Comparison of ENCODE assay signal across 35 cellular contexts in genomic region chr1:6023346-6023745, GRCh38.
"Had no signal": no experiment of that assay in that cellular context is flagged by ENCODE, and none has a peak within 500 bp of the region (broad histone marks: within the 10 kb centered on the region; RNA-seq: fewer than 3 reads in every experiment).

No MANE protein-coding gene starts in this region.

- H3K4me3 ChIP-seq: adrenal gland, ascending aorta, cardiac muscle cell had no signal

- H3K27me3 Mint-ChIP-seq: activated B cell treated with CpG ODN at 0.5 μM for 24 hours; activated CD4-positive, alpha-beta memory T cell treated with anti-CD3 and anti-CD28 coated beads for 36 hours; activated CD4-positive, alpha-beta T cell treated with anti-CD3 and anti-CD28 coated beads, Interleukin-2, amount 10 ng/mL, durations not matched to agents 24 days and 14 days; activated CD8-positive, alpha-beta T cell treated with anti-CD3 and anti-CD28 coated beads for 36 hours; activated naive CD8-positive, alpha-beta T cell treated with anti-CD3 and anti-CD28 coated beads for 36 hours; activated T-helper 17 cell treated with anti-CD3 and anti-CD28 coated beads, Interleukin-2, amount 50 U/mL, for 72 hours; brain; central memory CD8-positive, alpha-beta T cell had no signal

- H3K27ac Mint-ChIP-seq: activated B cell treated with CpG ODN at 0.5 μM for 24 hours; activated CD4-positive, alpha-beta memory T cell treated with anti-CD3 and anti-CD28 coated beads for 36 hours; activated CD4-positive, alpha-beta T cell treated with anti-CD3 and anti-CD28 coated beads, Interleukin-2, amount 10 ng/mL, durations not matched to agents 24 days and 14 days; activated CD8-positive, alpha-beta T cell treated with anti-CD3 and anti-CD28 coated beads for 36 hours; activated naive CD4-positive, alpha-beta T cell treated with anti-CD3 and anti-CD28 coated beads for 36 hours; activated naive CD8-positive, alpha-beta T cell treated with anti-CD3 and anti-CD28 coated beads for 36 hours; activated T-cell treated with anti-CD3 and anti-CD28 coated beads, Interleukin-2, amount 50 U/mL, for 72 hours; activated T-helper 1 cell treated with anti-CD3 and anti-CD28 coated beads, Interleukin-12 subunit alpha, Interleukin-12 subunit beta, Interleukin-2, Interleukin-4 antibody, amounts not matched to agents 30 ng/mL and 10 ng/mL and 1 ng/mL, durations not matched to agents 14 hours and 24 hours and 36 hours; activated T-helper 17 cell treated with anti-CD3 and anti-CD28 coated beads, Interleukin-2, amount 50 U/mL, for 72 hours; brain; T-helper 2 cell treated with Interferon-gamma antibody and Interleukin-4, amounts not matched to agents 5 μg/mL and 100 μg/mL, for 36 hours had no signal

- H3K4me1 ChIP-seq: adrenal gland, ascending aorta had no signal

- H3K4me3 Mint-ChIP-seq: activated B cell treated with CpG ODN at 0.5 μM for 24 hours; activated CD4-positive, alpha-beta memory T cell treated with anti-CD3 and anti-CD28 coated beads for 36 hours; activated CD4-positive, alpha-beta T cell treated with anti-CD3 and anti-CD28 coated beads, Interleukin-2, amount 10 ng/mL, durations not matched to agents 24 days and 14 days; activated CD8-positive, alpha-beta T cell treated with anti-CD3 and anti-CD28 coated beads for 36 hours; activated naive CD4-positive, alpha-beta T cell treated with anti-CD3 and anti-CD28 coated beads for 36 hours; activated naive CD8-positive, alpha-beta T cell treated with anti-CD3 and anti-CD28 coated beads for 36 hours; activated T-cell treated with anti-CD3 and anti-CD28 coated beads, Interleukin-2, amount 50 U/mL, for 4 hours; activated T-cell treated with anti-CD3 and anti-CD28 coated beads, Interleukin-2, amount 50 U/mL, for 72 hours; activated T-helper 1 cell treated with anti-CD3 and anti-CD28 coated beads, Interleukin-12 subunit alpha, Interleukin-12 subunit beta, Interleukin-2, Interleukin-4 antibody, amounts not matched to agents 30 ng/mL and 10 ng/mL and 1 ng/mL, durations not matched to agents 14 hours and 24 hours and 36 hours; activated T-helper 17 cell treated with anti-CD3 and anti-CD28 coated beads, Interleukin-2, amount 50 U/mL, for 72 hours; brain; central memory CD8-positive, alpha-beta T cell; T-helper 2 cell treated with Interferon-gamma antibody and Interleukin-4, amounts not matched to agents 5 μg/mL and 100 μg/mL, for 36 hours had no signal

- H3K9me3 Mint-ChIP-seq: activated B cell treated with CpG ODN at 0.5 μM for 24 hours; activated CD4-positive, alpha-beta memory T cell treated with anti-CD3 and anti-CD28 coated beads for 36 hours; activated CD4-positive, alpha-beta T cell treated with anti-CD3 and anti-CD28 coated beads, Interleukin-2, amount 10 ng/mL, durations not matched to agents 24 days and 14 days; activated T-cell treated with anti-CD3 and anti-CD28 coated beads, Interleukin-2, amount 50 U/mL, for 4 hours; activated T-helper 1 cell treated with anti-CD3 and anti-CD28 coated beads, Interleukin-12 subunit alpha, Interleukin-12 subunit beta, Interleukin-2, Interleukin-4 antibody, amounts not matched to agents 30 ng/mL and 10 ng/mL and 1 ng/mL, durations not matched to agents 14 hours and 24 hours and 36 hours; activated T-helper 17 cell treated with anti-CD3 and anti-CD28 coated beads, Interleukin-2, amount 50 U/mL, for 72 hours; brain; central memory CD8-positive, alpha-beta T cell; T-helper 2 cell treated with Interferon-gamma antibody and Interleukin-4, amounts not matched to agents 5 μg/mL and 100 μg/mL, for 36 hours had no signal

- H3K27me3 ChIP-seq: adrenal gland, ascending aorta, cardiac muscle cell had no signal

- DNase-seq: activated B cell treated with CpG ODN at 0.5 μM for 24 hours; activated CD4-positive, alpha-beta memory T cell treated with anti-CD3 and anti-CD28 coated beads for 36 hours; activated CD4-positive, alpha-beta T cell treated with anti-CD3 and anti-CD28 coated beads for 4 hours; activated CD4-positive, alpha-beta T cell treated with anti-CD3 and anti-CD28 coated beads, Interleukin-2, amount 10 ng/mL, durations not matched to agents 24 days and 14 days; activated CD4-positive, alpha-beta T cell treated with anti-CD3 and anti-CD28 coated beads, Interleukin-2, amount 50 U/mL, for 1 hour; activated CD4-positive, alpha-beta T cell treated with anti-CD3 and anti-CD28 coated beads, Interleukin-2, amount 50 U/mL, for 4 hours; activated CD4-positive, CD25-positive, alpha-beta regulatory T cell treated with anti-CD3 and anti-CD28 coated beads, Interleukin-2, amount 50 U/mL, for 72 hours; activated CD8-positive, alpha-beta memory T cell treated with anti-CD3 and anti-CD28 coated beads, Interleukin-2, amount 50 U/mL, for 4 hours; activated CD8-positive, alpha-beta T cell treated with anti-CD3 and anti-CD28 coated beads for 36 hours; activated effector memory CD4-positive, alpha-beta T cell treated with anti-CD3 and anti-CD28 coated beads, Interleukin-2, amount 50 U/mL, for 16 hours; activated gamma-delta T cell treated with Interleukin-2 at 50 U/mL for 16 hours; activated naive CD4-positive, alpha-beta T cell; activated naive CD4-positive, alpha-beta T cell treated with anti-CD3 and anti-CD28 coated beads for 36 hours; activated naive CD4-positive, alpha-beta T cell treated with anti-CD3 and anti-CD28 coated beads, Interleukin-2, amount 50 U/mL, for 16 hours; activated naive CD8-positive, alpha-beta T cell treated with anti-CD3 and anti-CD28 coated beads for 36 hours; activated T-cell treated with anti-CD3 and anti-CD28 coated beads for 4 hours; activated T-cell treated with anti-CD3 and anti-CD28 coated beads, Interleukin-2, amount 50 U/mL, for 1 hour; activated T-cell treated with anti-CD3 and anti-CD28 coated beads, Interleukin-2, amount 50 U/mL, for 4 hours; activated T-cell treated with anti-CD3 and anti-CD28 coated beads, Interleukin-2, amount 50 U/mL, for 72 hours; adrenal gland; amygdala; anterior cingulate cortex; caudate nucleus; cerebellar nuclear complex; T-helper 2 cell; T-helper 9 cell had no signal

- ATAC-seq: activated CD8-positive, alpha-beta T cell treated with anti-CD3 and anti-CD28 coated beads for 36 hours; activated naive CD4-positive, alpha-beta T cell treated with anti-CD3 and anti-CD28 coated beads, Interleukin-2, amount 50 U/mL, for 72 hours; activated T-cell treated with anti-CD3 and anti-CD28 coated beads, Interleukin-2, amount 50 U/mL, for 4 hours; activated T-cell treated with anti-CD3 and anti-CD28 coated beads, Interleukin-2, amount 50 U/mL, for 72 hours; activated T-helper 17 cell treated with anti-CD3 and anti-CD28 coated beads, Interleukin-2, amount 50 U/mL, for 72 hours had no signal

- H3K4me1 Mint-ChIP-seq: brain had no signal

- H3K9me3 ChIP-seq: adrenal gland, ascending aorta had no signal

- H3K27ac ChIP-seq: adrenal gland, ascending aorta, cardiac muscle cell, VCaP had no signal

- H3K36me3 ChIP-seq: adrenal gland, ascending aorta, cardiac muscle cell had no signal
